In genomic region chr22:26585104-26585790, GRCh38 we compare ENCODE assay signal across 9 cellular contexts. TPM values are rescaled to one million over a fixed set of nuclear protein-coding genes. Genes with fewer than 3 reads are reported as not detected.
A peak's percentile ranks its signal among the peaks of the same experiment; 100 is the strongest.
DNase-seq lines count a peak whose midpoint lies in the region; ATAC-seq and TF ChIP-seq lines count a peak whose summit lies in the region.
"Had no signal": no experiment of that assay in that cellular context is flagged by ENCODE, and none has a peak within 500 bp of the region (broad histone marks: within the 10 kb centered on the region; RNA-seq: fewer than 3 reads in every experiment).

No MANE protein-coding gene starts in this region.

- POLR2A ChIA-PET in Caco-2 (lab: Charles Lee) = no interaction called here

- H3K4me1 Mint-ChIP-seq in endothelial cell (ENCODE audit: unreplicated experiment) (peaks cover 40% of the 10 kb centered on the region), Caco-2 (ENCODE audit: low read depth, unreplicated experiment) (no peaks in the 10 kb centered on the region)

- H3K9me3 ChIP-seq in OCI-LY1 (ENCODE audit: low read length) (peaks cover 4% of the 10 kb centered on the region; the same call in 1 of the 2 replicates), ovary (no peaks in the 10 kb centered on the region), Caco-2 (no peaks in the 10 kb centered on the region)

- intact Hi-C loops in ovary (cut with DNase I) (loop anchor here in 1 of 4 donors (10.0 kb wide), 1 partner anchor 100 kb away; the partner anchor contains the start of genes HPS4 and SRRD), Caco-2 (cut with micrococcal nuclease; ENCODE audit: unreplicated experiment) (no loop called here)

- ATAC-seq in GM21723 (IDR thresholded peaks at IDR 0.05; ENCODE audit: unreplicated experiment) (no peak), HG03135 (IDR thresholded peaks at IDR 0.05; ENCODE audit: unreplicated experiment) (no peak)

- H3K9ac ChIP-seq in OCI-LY1 (ENCODE audit: low read length) = peak overlapping the region; percentile 49

- BruUV-seq in Caco-2 (replicated peaks; lab: Mats Ljungman, UMichigan) = no TSS peak

- H3K27ac Mint-ChIP-seq in endothelial cell (ENCODE audit: unreplicated experiment) (peak overlapping the region; percentile 64), Caco-2 (ENCODE audit: unreplicated experiment) (no peak overlapping the region)

- H3K27me3 ChIP-seq in OCI-LY1 (ENCODE audit: insufficient read depth, low read length) (no peaks in the 10 kb centered on the region), ovary (no peaks in the 10 kb centered on the region), Caco-2 (replicated peaks; ENCODE audit: control insufficient read depth, insufficient read depth, low read length) (no peaks in the 10 kb centered on the region)

- H3K4me2 ChIP-seq in OCI-LY1 (ENCODE audit: low read length) = peak overlapping the region; percentile 60

- peak overlapping the region; percentile 78 for H3K27ac ChIP-seq in OCI-LY1 (ENCODE audit: low read depth, low read length, poor library complexity, severe bottlenecking)
- H3K27ac ChIP-seq in ovary = no peak overlapping the region

- H2AFZ ChIP-seq in OCI-LY1 (ENCODE audit: low read length) = no peak overlapping the region

- peaks cover 61% of the 10 kb centered on the region for H3K4me1 ChIP-seq in OCI-LY1 (ENCODE audit: insufficient read depth, low read length, severe bottlenecking)
- H3K4me1 ChIP-seq in ovary (ENCODE audit: insufficient read depth) = no peaks in the 10 kb centered on the region
- no peaks in the 10 kb centered on the region for H3K4me1 ChIP-seq in Caco-2

- H3K4me3 ChIP-seq in OCI-LY1 (ENCODE audit: low read depth, low read length, poor library complexity, severe bottlenecking) = peak overlapping the region; percentile 36
- H3K4me3 ChIP-seq in ovary = no peak overlapping the region
- no peak overlapping the region for H3K4me3 ChIP-seq in Caco-2 (ENCODE audit: low read depth, low read length)

- CTCF ChIA-PET in Caco-2 (lab: Charles Lee) = no interaction called here

- no peak for TF ChIP-seq POLR2A in ovary (IDR thresholded peaks at IDR 0.05)

- 35 to 50% (median 47%) methylated on average over 11 of the region's 11 CpGs for WGBS in ovary, 3 donors

- H3F3A ChIP-seq in OCI-LY1 (ENCODE audit: insufficient read depth, low read length) = no peaks in the 10 kb centered on the region

- TF ChIP-seq CTCF in OCI-LY1 (IDR thresholded peaks at IDR 0.05; ENCODE audit: low read length) = peak; percentile 21; the same call in 1 of the 2 replicates
- TF ChIP-seq CTCF in endothelial cell (IDR thresholded peaks at IDR 0.05; ENCODE audit: unreplicated experiment) = no peak
- TF ChIP-seq CTCF in ovary (IDR thresholded peaks at IDR 0.05) = no peak
- TF ChIP-seq CTCF in Caco-2 (IDR thresholded peaks at IDR 0.05; ENCODE audit: insufficient read depth in 1 of 2, low read depth in 1 of 2, low read length in 1 of 2, severe bottlenecking in 1 of 2, unreplicated experiment in 1 of 2) = no peak

- H3K9me3 Mint-ChIP-seq in endothelial cell (ENCODE audit: unreplicated experiment) (no peaks in the 10 kb centered on the region), Caco-2 (ENCODE audit: unreplicated experiment) (no peaks in the 10 kb centered on the region)

- no peaks in the 10 kb centered on the region for H4K20me1 ChIP-seq in OCI-LY1 (ENCODE audit: insufficient read depth, low read length)

- no peaks in the 10 kb centered on the region for H3K9me2 ChIP-seq in OCI-LY1 (ENCODE audit: low read depth, low read length)

- TF ChIP-seq EP300 in ovary (IDR thresholded peaks at IDR 0.05) = no peak

- H3K79me2 ChIP-seq in OCI-LY1 (ENCODE audit: insufficient read depth, low read length) = peaks cover 47% of the 10 kb centered on the region

- DNase-seq in DMS 273 treated with DMSO at 0.1 percent for 48 hours (lab: John Stamatoyannopoulos, UW) (peak; percentile 29), endothelial cell (ENCODE audit: low spot score) (no peak), ovary (peak; percentile 37 to 62 (median 47)), SHP77 (lab: John Stamatoyannopoulos, UW) (no peak), Caco-2 (no peak)

- H3K36me3 Mint-ChIP-seq in endothelial cell (ENCODE audit: low read depth, unreplicated experiment) (peaks cover 23% of the 10 kb centered on the region), Caco-2 (ENCODE audit: insufficient read depth, unreplicated experiment) (no peaks in the 10 kb centered on the region)

- no peak overlapping the region for H3K4me3 Mint-ChIP-seq in endothelial cell (ENCODE audit: unreplicated experiment)
- H3K4me3 Mint-ChIP-seq in Caco-2 (ENCODE audit: unreplicated experiment) = no peak overlapping the region

- peaks cover 1% of the 10 kb centered on the region for H3K27me3 Mint-ChIP-seq in endothelial cell (ENCODE audit: unreplicated experiment)
- no peaks in the 10 kb centered on the region for H3K27me3 Mint-ChIP-seq in Caco-2 (ENCODE audit: insufficient read depth, unreplicated experiment)

- H3K36me3 ChIP-seq in OCI-LY1 (ENCODE audit: insufficient read depth, low read length) (peaks cover 18% of the 10 kb centered on the region), ovary (no peaks in the 10 kb centered on the region), Caco-2 (ENCODE audit: control insufficient read depth, insufficient read depth, low read length) (no peaks in the 10 kb centered on the region)

RNA-seq across cellular contexts. Expression of gene TPST2, which starts 4.7 kb away (rescaled TPM):
- total RNA-seq in endothelial cell (ENCODE audit: unreplicated experiment) = 59.3 TPM
- 10 to 100 TPM; 10.5 to 28.5 (median 15.5) TPM for total RNA-seq in ovary
- 10 to 100 TPM; 14.7 to 15.0 TPM for polyA plus RNA-seq in ovary
- 9.5 and 11.5 TPM in 2 replicates for total RNA-seq in Caco-2 (2022)

RNA-seq across cellular contexts. Expression of gene CRYBB1, which starts 32.6 kb away (rescaled TPM):
- 9.5 TPM for total RNA-seq in endothelial cell (ENCODE audit: unreplicated experiment)
- 1 to 10 TPM in 1 of 7 donors, under 1 TPM in 4, not detected in 2; 0.26 to 1.4 (median 0.34) TPM for total RNA-seq in ovary
- under 1 TPM; 0.48 to 0.80 TPM for polyA plus RNA-seq in ovary
- not detected in 2 replicates for total RNA-seq in Caco-2 (2022)

RNA-seq across cellular contexts. Expression of gene CRYBA4, which starts 36.5 kb away (rescaled TPM):
- total RNA-seq in endothelial cell (ENCODE audit: unreplicated experiment) = 0.46 TPM
- under 1 TPM in 1 of 7 donors, not detected in 6; 0.59 TPM for total RNA-seq in ovary
- not detected for polyA plus RNA-seq in ovary
- total RNA-seq in Caco-2 (2022) = 0.68 TPM in 1 of 2 replicates, not detected in the other
- total RNA-seq: subcutaneous adipose tissue had no signal

Comparison
In these comparisons a context has a peak if more than half of its experiments do, and no peak if none do; other contexts are left out.
1. DNase-seq: peak in DMS 273 treated with DMSO at 0.1 percent for 48 hours (single experiment) and ovary (5 of 5); none in endothelial cell (single experiment), SHP77 (0 of 2) and Caco-2 (0 of 2).